Comparison of ENCODE assay signal across 17 cellular contexts in the genomic region with DNA sequence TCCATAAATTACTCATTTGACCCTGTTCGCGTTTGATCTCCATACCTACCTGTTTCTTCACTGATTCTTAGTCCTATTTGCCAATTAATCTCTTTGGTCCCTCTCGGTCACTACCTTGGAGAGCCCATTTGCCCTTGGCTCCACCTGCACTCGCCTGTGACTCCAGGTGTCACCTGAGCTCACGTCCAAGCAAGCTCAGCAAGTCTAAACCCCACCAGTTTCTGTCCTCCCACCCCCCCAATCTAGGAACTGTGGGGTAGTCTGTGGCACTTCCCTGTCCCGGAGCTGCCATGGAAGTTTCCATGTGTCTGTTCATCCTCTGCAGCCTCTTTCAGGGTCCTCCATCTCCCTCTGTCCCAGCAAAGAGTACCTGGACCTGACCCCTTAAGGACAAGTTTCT.
DNase-seq lines count a peak whose midpoint lies in the region; ATAC-seq lines count a peak whose summit lies in the region.
"Had no signal": no experiment of that assay in that cellular context is flagged by ENCODE, and none has a peak within 500 bp of the region (broad histone marks: within the 10 kb centered on the region; RNA-seq: fewer than 3 reads in every experiment).

No MANE protein-coding gene starts in this region.

- no peaks in the 10 kb centered on the region for H3K79me2 ChIP-seq in mesendoderm (ENCODE audit: control insufficient read depth, insufficient read depth, low read length)

- H3K27me3 ChIP-seq in neuronal stem cell (ENCODE audit: control insufficient read depth in 3 of 3, insufficient read depth in 3 of 3, low read depth in 1 of 3, low read length in 3 of 3) (no peaks in the 10 kb centered on the region), mesendoderm (ENCODE audit: insufficient read depth, low read length, poor library complexity) (no peaks in the 10 kb centered on the region)

- H3K18ac ChIP-seq in neuronal stem cell (ENCODE audit: low read length) = peak overlapping the region; percentile 36
- no peak overlapping the region for H3K18ac ChIP-seq in mesendoderm (ENCODE audit: low read length)

- H4K91ac ChIP-seq in neuronal stem cell (ENCODE audit: low read depth, low read length, poor library complexity) = no peak overlapping the region

- H3K4me1 ChIP-seq in neuronal stem cell (ENCODE audit: control insufficient read depth in 2 of 2, insufficient read depth in 1 of 2, low read depth in 1 of 2, low read length in 2 of 2) = peaks cover 24 to 25% of the 10 kb centered on the region in 2 donors
- H3K4me1 ChIP-seq in mesendoderm (ENCODE audit: control insufficient read depth, low read depth, low read length) = no peaks in the 10 kb centered on the region

- no peak overlapping the region for H3K4me2 ChIP-seq in neuronal stem cell (ENCODE audit: insufficient read depth, low read length, poor library complexity, severe bottlenecking)
- H3K4me2 ChIP-seq in mesendoderm (ENCODE audit: low read length) = no peak overlapping the region
- H3K4me2 ChIP-seq: GM23338 had no signal

- H3K36me3 ChIP-seq in neuronal stem cell (replicated peaks in 1 of 2; ENCODE audit: control insufficient read depth in 2 of 2, insufficient read depth in 2 of 2, low read length in 2 of 2) = no peaks in the 10 kb centered on the region
- no peaks in the 10 kb centered on the region for H3K36me3 ChIP-seq in mesendoderm (ENCODE audit: control insufficient read depth, insufficient read depth, low read length)
- H3K36me3 ChIP-seq: BLaER1 treated with 17β-estradiol and CSF1 and Interleukin-3, amounts not matched to agents 10 nM and 100 nM had no signal

- H3K4me3 ChIP-seq in neuronal stem cell (ENCODE audit: low read length in 2 of 2) (no peak overlapping the region), mesendoderm (ENCODE audit: low read length) (no peak overlapping the region)
- H3K4me3 ChIP-seq: BLaER1 treated with 17β-estradiol and CSF1 and Interleukin-3, amounts not matched to agents 10 nM and 100 nM; GM23338 had no signal

- H2AK5ac ChIP-seq in neuronal stem cell (ENCODE audit: low read depth, low read length) (peak overlapping the region; percentile 58), mesendoderm (ENCODE audit: low read length) (no peak overlapping the region)

- H2BK120ac ChIP-seq in neuronal stem cell (ENCODE audit: low read depth, low read length) = no peak overlapping the region
- no peak overlapping the region for H2BK120ac ChIP-seq in mesendoderm (ENCODE audit: low read depth, low read length)

- no peak overlapping the region for H3K56ac ChIP-seq in mesendoderm (ENCODE audit: low read length)

- DNase-seq in activated CD8-positive, alpha-beta memory T cell treated with anti-CD3 and anti-CD28 coated beads for 24 hours = peak; percentile 48
- DNase-seq in activated CD8-positive, alpha-beta memory T cell treated with anti-CD3 and anti-CD28 coated beads, Interleukin-2, amount 50 U/mL, for 48 hours = no peak
- DNase-seq in ecto neural progenitor cell (ENCODE audit: low spot score) = peak; percentile 31
- DNase-seq in neuronal stem cell (ENCODE audit: low spot score) = no peak
- no peak for DNase-seq in mesendoderm
- DNase-seq: 8988T; CD8-positive, alpha-beta T cell; DMS 273 treated with DMSO at 0.1 percent for 48 hours; DMS53; DND-41; EL; HCEC 1CT had no signal

- H3K4ac ChIP-seq in neuronal stem cell (ENCODE audit: low read length) (no peak overlapping the region), mesendoderm (ENCODE audit: low read depth, low read length) (no peak overlapping the region)

- H2BK5ac ChIP-seq in neuronal stem cell (ENCODE audit: low read length) (no peak overlapping the region), mesendoderm (ENCODE audit: low read length) (no peak overlapping the region)

- H3K23ac ChIP-seq in neuronal stem cell (ENCODE audit: low read depth, low read length, poor library complexity) (no peak overlapping the region), mesendoderm (ENCODE audit: low read length) (no peak overlapping the region)

- H2BK15ac ChIP-seq in neuronal stem cell (ENCODE audit: low read length) (no peak overlapping the region), mesendoderm (replicated peaks; ENCODE audit: low read depth) (no peak overlapping the region)

- no peaks in the 10 kb centered on the region for H3K79me1 ChIP-seq in neuronal stem cell (ENCODE audit: low read depth, low read length)
- H3K79me1 ChIP-seq in mesendoderm (ENCODE audit: low read length) = no peaks in the 10 kb centered on the region

- H2AFZ ChIP-seq in neuronal stem cell (ENCODE audit: low read length) = no peak overlapping the region
- H2AFZ ChIP-seq: GM23338 had no signal

- H3K14ac ChIP-seq in neuronal stem cell (ENCODE audit: low read length) = no peak overlapping the region

- no peak overlapping the region for H4K5ac ChIP-seq in mesendoderm (ENCODE audit: low read length)

- peak overlapping the region; percentile 8 for H2BK12ac ChIP-seq in neuronal stem cell (ENCODE audit: low read length)

- no CpG with 5 or more reads among the region's 6 CpGs for WGBS in neuronal stem cell (ENCODE audit: extremely low coverage in 2 of 2, insufficient read length in 2 of 2, insufficient replicate concordance in 1 of 2), 2 donors
- no CpG with 5 or more reads among the region's 6 CpGs for WGBS in mesendoderm (ENCODE audit: extremely low coverage, insufficient coverage, low lambda C conversion rate)

- no peak overlapping the region for H3K9ac ChIP-seq in neuronal stem cell (ENCODE audit: low read depth, low read length, poor library complexity)
- no peak overlapping the region for H3K9ac ChIP-seq in mesendoderm (ENCODE audit: low read length)
- H3K9ac ChIP-seq: BLaER1 treated with 17β-estradiol and CSF1 and Interleukin-3, amounts not matched to agents 10 nM and 100 nM had no signal

- H3K27ac ChIP-seq in neuronal stem cell (replicated peaks; ENCODE audit: low read length) (no peak overlapping the region), mesendoderm (ENCODE audit: low read depth, low read length) (no peak overlapping the region)
- H3K27ac ChIP-seq: BLaER1 treated with 17β-estradiol and CSF1 and Interleukin-3, amounts not matched to agents 10 nM and 100 nM; HL-60 had no signal

- ATAC-seq in HG03469 (IDR thresholded peaks at IDR 0.05; ENCODE audit: unreplicated experiment) (no peak), GM21528 (IDR thresholded peaks at IDR 0.05; ENCODE audit: low FRiP score, unreplicated experiment) (no peak)
- ATAC-seq: CD8-positive, alpha-beta T cell; GM23338 had no signal

- H3K9me3 ChIP-seq in neuronal stem cell (replicated peaks in 1 of 2; ENCODE audit: control insufficient read depth in 2 of 2, insufficient read depth in 1 of 2, low read depth in 1 of 2, low read length in 2 of 2) = no peaks in the 10 kb centered on the region

- H4K8ac ChIP-seq in neuronal stem cell (ENCODE audit: low read depth, low read length) (no peak overlapping the region), mesendoderm (ENCODE audit: low read depth, low read length) (no peak overlapping the region)

Comparison
In these comparisons a context has a peak if more than half of its experiments do, and no peak if none do; other contexts are left out.
1. DNase-seq: peak in activated CD8-positive, alpha-beta memory T cell treated with anti-CD3 and anti-CD28 coated beads for 24 hours (single experiment) and ecto neural progenitor cell (single experiment); none in activated CD8-positive, alpha-beta memory T cell treated with anti-CD3 and anti-CD28 coated beads, Interleukin-2, amount 50 U/mL, for 48 hours (single experiment), neuronal stem cell (single experiment) and mesendoderm (single experiment).